Comparison of ENCODE assay signal across 8 cellular contexts in the genomic region with DNA sequence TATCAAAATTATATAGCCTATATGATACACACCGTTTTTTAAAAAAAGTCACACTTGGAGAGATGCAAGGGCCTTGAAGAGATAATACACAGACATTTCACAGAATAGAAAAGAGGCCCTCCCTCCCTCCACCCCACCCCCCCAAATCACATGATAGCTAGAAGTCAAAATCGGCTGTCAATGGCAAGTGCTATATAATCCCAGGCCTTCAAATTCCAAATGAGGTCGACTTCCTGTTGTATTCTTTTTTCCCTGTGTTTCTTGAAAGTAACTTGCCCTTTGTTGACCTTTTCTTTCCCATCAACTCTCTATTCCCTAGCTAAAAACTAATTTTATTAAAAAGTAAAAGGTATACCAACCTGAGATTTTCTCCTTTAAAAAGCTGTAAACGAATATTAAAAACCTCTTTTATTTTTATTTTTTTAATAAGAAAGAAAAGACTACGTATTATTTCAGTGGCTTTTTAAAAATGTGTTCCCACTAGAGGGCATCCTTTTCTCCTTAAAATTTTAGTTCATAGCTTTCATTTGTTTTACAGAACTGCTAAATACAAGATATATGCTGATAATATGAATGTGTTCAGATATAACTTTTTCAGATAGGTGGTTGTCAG. TPM values are rescaled to one million over a fixed set of nuclear protein-coding genes. Genes with fewer than 3 reads are reported as not detected.
DNase-seq lines count a peak whose midpoint lies in the region; ATAC-seq, FAIRE-seq and TF ChIP-seq lines count a peak whose summit lies in the region.

No MANE protein-coding gene starts in this region.

- H3K27ac ChIP-seq in Karpas-422 (ENCODE audit: low read length) (no peak overlapping the region), astrocyte (ENCODE audit: low read depth, low read length) (peak overlapping the region; percentile 39), mesodermal cell (ENCODE audit: low read depth, low read length, severe bottlenecking) (peak overlapping the region; percentile 33)

- H3K4me2 ChIP-seq in Karpas-422 (ENCODE audit: low read depth, low read length, poor library complexity, severe bottlenecking) (no peak overlapping the region), astrocyte (ENCODE audit: low read length) (no peak overlapping the region)

- TF ChIP-seq CTCF in astrocyte (IDR thresholded peaks at IDR 0.05; ENCODE audit: insufficient read depth, low read depth, low read length): peak; percentile 22

- H3K9me3 ChIP-seq in Karpas-422 (ENCODE audit: low read length): no peaks in the 10 kb centered on the region
- no peaks in the 10 kb centered on the region for H3K9me3 ChIP-seq in astrocyte (ENCODE audit: insufficient read depth, low read depth, low read length)
- no peaks in the 10 kb centered on the region for H3K9me3 ChIP-seq in mesodermal cell (ENCODE audit: control insufficient read depth, low read length)

- no peak for ATAC-seq in HG02642 (IDR thresholded peaks at IDR 0.05; ENCODE audit: poor library complexity, unreplicated experiment)
- ATAC-seq in GM21786 (IDR thresholded peaks at IDR 0.05; ENCODE audit: unreplicated experiment): no peak

- no peak for FAIRE-seq in astrocyte (lab: Jason Lieb, UNC)

- peaks cover 6% of the 10 kb centered on the region for H3K36me3 ChIP-seq in Karpas-422 (ENCODE audit: insufficient read depth, low read length)
- no peaks in the 10 kb centered on the region for H3K36me3 ChIP-seq in astrocyte (ENCODE audit: insufficient read depth, low read length)
- H3K36me3 ChIP-seq in mesodermal cell (ENCODE audit: control insufficient read depth, insufficient read depth, low read length): peaks cover 18% of the 10 kb centered on the region

- in situ Hi-C loops in Caki2 (cut with HindIII; ENCODE audit: low pct_unique_long_range_greater_than_20kb, low sequenced_read_pairs): no loop called here

- H3K79me2 ChIP-seq in Karpas-422 (ENCODE audit: low read length): peaks cover 100% of the 10 kb centered on the region
- peaks cover 91% of the 10 kb centered on the region for H3K79me2 ChIP-seq in astrocyte (ENCODE audit: insufficient read depth, low read length)

- no peaks in the 10 kb centered on the region for H3K27me3 Mint-ChIP-seq in astrocyte (ENCODE audit: low read depth, unreplicated experiment)

- no peak overlapping the region for H3K4me3 Mint-ChIP-seq in astrocyte (ENCODE audit: unreplicated experiment)

- H3K27me3 ChIP-seq in Karpas-422 (ENCODE audit: low read length) (no peaks in the 10 kb centered on the region), astrocyte (ENCODE audit: insufficient read depth, low read length) (no peaks in the 10 kb centered on the region)

- H3K4me3 ChIP-seq in Karpas-422 (ENCODE audit: low read length) (no peak overlapping the region), astrocyte (ENCODE audit: insufficient read depth, low read depth, low read length) (no peak overlapping the region), mesodermal cell (ENCODE audit: extremely low read depth, insufficient read depth, low read length, poor library complexity, severe bottlenecking) (no peak overlapping the region)

- peaks cover 7% of the 10 kb centered on the region for H3K36me3 Mint-ChIP-seq in astrocyte (ENCODE audit: low read depth, unreplicated experiment)

- no peaks in the 10 kb centered on the region for H3K9me2 ChIP-seq in Karpas-422 (replicated peaks; ENCODE audit: insufficient read depth, low read length)

- H3K4me1 Mint-ChIP-seq in astrocyte (ENCODE audit: low read depth, unreplicated experiment): peaks cover 50% of the 10 kb centered on the region

- H3K9me3 Mint-ChIP-seq in astrocyte (ENCODE audit: unreplicated experiment): no peaks in the 10 kb centered on the region

- H3K9ac ChIP-seq in Karpas-422 (ENCODE audit: low read length): no peak overlapping the region
- no peak overlapping the region for H3K9ac ChIP-seq in astrocyte (ENCODE audit: low read length)

- H3K4me1 ChIP-seq in Karpas-422 (ENCODE audit: low read length) (peaks cover 43% of the 10 kb centered on the region), astrocyte (ENCODE audit: insufficient read depth, low read length) (no peaks in the 10 kb centered on the region), mesodermal cell (ENCODE audit: control insufficient read depth, insufficient read depth, low read length, poor library complexity, severe bottlenecking) (peaks cover 10% of the 10 kb centered on the region)

- H2AFZ ChIP-seq in Karpas-422 (ENCODE audit: low read length) (no peak overlapping the region), astrocyte (ENCODE audit: low read depth, low read length) (no peak overlapping the region)

- DNase-seq in Caki2 (ENCODE audit: low read depth) (peak; percentile 33), Karpas-422 (peak; percentile 66), astrocyte (ENCODE audit: low read depth) (no peak), NCI-H2107 (lab: John Stamatoyannopoulos, UW) (no peak), D341Med (ENCODE audit: low spot score) (no peak)

- WGBS in mesodermal cell (ENCODE audit: insufficient coverage in 2 of 2), 2 experiments: 0 to 10% methylated on average over 1 to 2 of the region's 5 CpGs

- H4K20me1 ChIP-seq in Karpas-422 (ENCODE audit: insufficient read depth, low read depth, low read length): peaks cover 49% of the 10 kb centered on the region
- H4K20me1 ChIP-seq in astrocyte (ENCODE audit: insufficient read depth, low read length): peaks cover 86% of the 10 kb centered on the region

- H3K27ac Mint-ChIP-seq in astrocyte (ENCODE audit: unreplicated experiment): peak overlapping the region; percentile 80

RNA-seq across cellular contexts. Expression of a gene that starts 46.6 kb away (rescaled TPM):
- 42.7 and 59.6 TPM in 2 replicates for total RNA-seq in Caki2 (2014; rRNA removed; shearing (Covaris generic); ENCODE audit: low replicate concordance)
- total RNA-seq in Karpas-422 (2014; rRNA removed; shearing (Covaris generic); ENCODE audit: low replicate concordance): 80.7 and 104 TPM in 2 replicates
- 90.8 and 105 TPM in 2 replicates for total RNA-seq in astrocyte
- 81.2 TPM for polyA plus RNA-seq in mesodermal cell (2013, experiment 1 of 2)
- 82.8 TPM for polyA plus RNA-seq in mesodermal cell (2013, experiment 2 of 2)

Comparison
In these comparisons a context has a peak if more than half of its experiments do, and no peak if none do; other contexts are left out.
1. DNase-seq: peak in Caki2 (single experiment) and Karpas-422 (single experiment); none in astrocyte (single experiment), NCI-H2107 (single experiment) and D341Med (single experiment).